In genomic region chr2:227761734-227762476, GRCh38 we compare ENCODE assay signal across 1 cellular context.
TF ChIP-seq lines count a peak whose summit lies in the region.

No MANE protein-coding gene starts in this region.

TF ChIP-seq in HepG2, 621 proteins besides CTCF, POLR2A, EP300 and RAD21 (continues in another document):
- TF ChIP-seq, protein P1, sequence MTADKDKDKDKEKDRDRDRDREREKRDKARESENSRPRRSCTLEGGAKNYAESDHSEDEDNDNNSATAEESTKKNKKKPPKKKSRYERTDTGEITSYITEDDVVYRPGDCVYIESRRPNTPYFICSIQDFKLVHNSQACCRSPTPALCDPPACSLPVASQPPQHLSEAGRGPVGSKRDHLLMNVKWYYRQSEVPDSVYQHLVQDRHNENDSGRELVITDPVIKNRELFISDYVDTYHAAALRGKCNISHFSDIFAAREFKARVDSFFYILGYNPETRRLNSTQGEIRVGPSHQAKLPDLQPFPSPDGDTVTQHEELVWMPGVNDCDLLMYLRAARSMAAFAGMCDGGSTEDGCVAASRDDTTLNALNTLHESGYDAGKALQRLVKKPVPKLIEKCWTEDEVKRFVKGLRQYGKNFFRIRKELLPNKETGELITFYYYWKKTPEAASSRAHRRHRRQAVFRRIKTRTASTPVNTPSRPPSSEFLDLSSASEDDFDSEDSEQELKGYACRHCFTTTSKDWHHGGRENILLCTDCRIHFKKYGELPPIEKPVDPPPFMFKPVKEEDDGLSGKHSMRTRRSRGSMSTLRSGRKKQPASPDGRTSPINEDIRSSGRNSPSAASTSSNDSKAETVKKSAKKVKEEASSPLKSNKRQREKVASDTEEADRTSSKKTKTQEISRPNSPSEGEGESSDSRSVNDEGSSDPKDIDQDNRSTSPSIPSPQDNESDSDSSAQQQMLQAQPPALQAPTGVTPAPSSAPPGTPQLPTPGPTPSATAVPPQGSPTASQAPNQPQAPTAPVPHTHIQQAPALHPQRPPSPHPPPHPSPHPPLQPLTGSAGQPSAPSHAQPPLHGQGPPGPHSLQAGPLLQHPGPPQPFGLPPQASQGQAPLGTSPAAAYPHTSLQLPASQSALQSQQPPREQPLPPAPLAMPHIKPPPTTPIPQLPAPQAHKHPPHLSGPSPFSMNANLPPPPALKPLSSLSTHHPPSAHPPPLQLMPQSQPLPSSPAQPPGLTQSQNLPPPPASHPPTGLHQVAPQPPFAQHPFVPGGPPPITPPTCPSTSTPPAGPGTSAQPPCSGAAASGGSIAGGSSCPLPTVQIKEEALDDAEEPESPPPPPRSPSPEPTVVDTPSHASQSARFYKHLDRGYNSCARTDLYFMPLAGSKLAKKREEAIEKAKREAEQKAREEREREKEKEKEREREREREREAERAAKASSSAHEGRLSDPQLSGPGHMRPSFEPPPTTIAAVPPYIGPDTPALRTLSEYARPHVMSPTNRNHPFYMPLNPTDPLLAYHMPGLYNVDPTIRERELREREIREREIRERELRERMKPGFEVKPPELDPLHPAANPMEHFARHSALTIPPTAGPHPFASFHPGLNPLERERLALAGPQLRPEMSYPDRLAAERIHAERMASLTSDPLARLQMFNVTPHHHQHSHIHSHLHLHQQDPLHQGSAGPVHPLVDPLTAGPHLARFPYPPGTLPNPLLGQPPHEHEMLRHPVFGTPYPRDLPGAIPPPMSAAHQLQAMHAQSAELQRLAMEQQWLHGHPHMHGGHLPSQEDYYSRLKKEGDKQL (CRISPR knock-in tag; IDR thresholded peaks at IDR 0.05; ENCODE audit: low read depth) = no peak
- no peak for TF ChIP-seq ZNF607 (CRISPR knock-in tag; IDR thresholded peaks at IDR 0.05; ENCODE audit: borderline replicate concordance)
- TF ChIP-seq NCOA5 (CRISPR knock-in tag; IDR thresholded peaks at IDR 0.05) = no peak
- no peak for TF ChIP-seq NR2F2 (IDR thresholded peaks at IDR 0.05; ENCODE audit: borderline replicate concordance, low read depth)
- TF ChIP-seq ZNF816 (CRISPR knock-in tag; IDR thresholded peaks at IDR 0.05; ENCODE audit: borderline replicate concordance) = no peak
- no peak for TF ChIP-seq ZSCAN25 (CRISPR knock-in tag; IDR thresholded peaks at IDR 0.05)
- peak; percentile 70 for TF ChIP-seq SRSF9 (IDR thresholded peaks at IDR 0.05; ENCODE audit: borderline replicate concordance, insufficient read depth, low read depth, low read length, poor library complexity, severe bottlenecking)
- no peak for TF ChIP-seq ZNF33A (CRISPR knock-in tag; IDR thresholded peaks at IDR 0.05; ENCODE audit: borderline replicate concordance)
- TF ChIP-seq RFX1 (IDR thresholded peaks at IDR 0.05) = no peak
- TF ChIP-seq KLF12 (CRISPR knock-in tag; IDR thresholded peaks at IDR 0.05; ENCODE audit: borderline replicate concordance) = no peak
- TF ChIP-seq HCFC1 (IDR thresholded peaks at IDR 0.05; ENCODE audit: low read depth, low read length) = no peak
- TF ChIP-seq HNF1A (IDR thresholded peaks at IDR 0.05; ENCODE audit: low read depth) = peak; percentile 90
- peak; percentile 61; the same call in 1 of the 2 replicates for TF ChIP-seq HNF1A (CRISPR knock-in tag; IDR thresholded peaks at IDR 0.05; ENCODE audit: borderline replicate concordance)
- peak; percentile 82 for TF ChIP-seq BCL6 (CRISPR knock-in tag; IDR thresholded peaks at IDR 0.05)
- TF ChIP-seq ARNT2 (CRISPR knock-in tag; IDR thresholded peaks at IDR 0.05; ENCODE audit: low read depth) = no peak
- TF ChIP-seq HDAC2 (CRISPR knock-in tag; IDR thresholded peaks at IDR 0.05) = no peak
- TF ChIP-seq REXO4 (CRISPR knock-in tag; IDR thresholded peaks at IDR 0.05; ENCODE audit: borderline replicate concordance) = no peak
- TF ChIP-seq HNF4G (IDR thresholded peaks at IDR 0.05; ENCODE audit: borderline replicate concordance, low read depth, low read length) = peak; percentile 26; the same call in 1 of the 2 replicates
- TF ChIP-seq HNF4G (CRISPR knock-in tag; IDR thresholded peaks at IDR 0.05; ENCODE audit: borderline replicate concordance, low read depth) = no peak
- TF ChIP-seq EHMT2 (IDR thresholded peaks at IDR 0.05; ENCODE audit: borderline replicate concordance, low read depth, low read length) = peak; percentile 68; the same call in 1 of the 2 replicates
- TF ChIP-seq GATAD2A (CRISPR knock-in tag; IDR thresholded peaks at IDR 0.05) = peak; percentile 50
- TF ChIP-seq U2AF2 (IDR thresholded peaks at IDR 0.05; ENCODE audit: low read depth, low read length) = 0 out of 2 replicates have a peak, but pooled peaks have one; percentile 84
- TF ChIP-seq FOXA3 (CRISPR knock-in tag; IDR thresholded peaks at IDR 0.05) = 0 out of 2 replicates have a peak, but pooled peaks have one; percentile 15
- no peak for TF ChIP-seq ZNF207 (IDR thresholded peaks at IDR 0.05; ENCODE audit: borderline replicate concordance)
- TF ChIP-seq SOX13 (IDR thresholded peaks at IDR 0.05) = no peak
- TF ChIP-seq SOX13 (CRISPR knock-in tag; conservative IDR thresholded peaks at IDR 0.05 in 1 of 2, IDR thresholded peaks at IDR 0.05 in 1 of 2) = peak in 1 of 2 experiments; percentile 34; a peak in 1 of 4 replicates
- 0 out of 2 replicates have a peak, but pooled peaks have one; percentile 9 for TF ChIP-seq NR2F6 (IDR thresholded peaks at IDR 0.05)
- TF ChIP-seq NR2F6 (CRISPR knock-in tag; IDR thresholded peaks at IDR 0.05) = no peak
- no peak for TF ChIP-seq CREB1 (IDR thresholded peaks at IDR 0.05)
- peak; percentile 64 for TF ChIP-seq CREB1 (CRISPR knock-in tag; IDR thresholded peaks at IDR 0.05)
- no peak for TF ChIP-seq RELA (CRISPR knock-in tag; IDR thresholded peaks at IDR 0.05)
- TF ChIP-seq MTERF4 (CRISPR knock-in tag; IDR thresholded peaks at IDR 0.05) = no peak
- TF ChIP-seq NCOA2 (CRISPR knock-in tag; IDR thresholded peaks at IDR 0.05) = peak; percentile 42; the same call in 1 of the 2 replicates
- TF ChIP-seq CBX5 (CRISPR knock-in tag; IDR thresholded peaks at IDR 0.05; ENCODE audit: borderline replicate concordance) = no peak
- TF ChIP-seq ZSCAN31 (CRISPR knock-in tag; IDR thresholded peaks at IDR 0.05; ENCODE audit: low read depth) = no peak
- TF ChIP-seq, protein P2, sequence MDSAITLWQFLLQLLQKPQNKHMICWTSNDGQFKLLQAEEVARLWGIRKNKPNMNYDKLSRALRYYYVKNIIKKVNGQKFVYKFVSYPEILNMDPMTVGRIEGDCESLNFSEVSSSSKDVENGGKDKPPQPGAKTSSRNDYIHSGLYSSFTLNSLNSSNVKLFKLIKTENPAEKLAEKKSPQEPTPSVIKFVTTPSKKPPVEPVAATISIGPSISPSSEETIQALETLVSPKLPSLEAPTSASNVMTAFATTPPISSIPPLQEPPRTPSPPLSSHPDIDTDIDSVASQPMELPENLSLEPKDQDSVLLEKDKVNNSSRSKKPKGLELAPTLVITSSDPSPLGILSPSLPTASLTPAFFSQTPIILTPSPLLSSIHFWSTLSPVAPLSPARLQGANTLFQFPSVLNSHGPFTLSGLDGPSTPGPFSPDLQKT (CRISPR knock-in tag; IDR thresholded peaks at IDR 0.05; ENCODE audit: borderline replicate concordance) = no peak
- TF ChIP-seq, protein P3, sequence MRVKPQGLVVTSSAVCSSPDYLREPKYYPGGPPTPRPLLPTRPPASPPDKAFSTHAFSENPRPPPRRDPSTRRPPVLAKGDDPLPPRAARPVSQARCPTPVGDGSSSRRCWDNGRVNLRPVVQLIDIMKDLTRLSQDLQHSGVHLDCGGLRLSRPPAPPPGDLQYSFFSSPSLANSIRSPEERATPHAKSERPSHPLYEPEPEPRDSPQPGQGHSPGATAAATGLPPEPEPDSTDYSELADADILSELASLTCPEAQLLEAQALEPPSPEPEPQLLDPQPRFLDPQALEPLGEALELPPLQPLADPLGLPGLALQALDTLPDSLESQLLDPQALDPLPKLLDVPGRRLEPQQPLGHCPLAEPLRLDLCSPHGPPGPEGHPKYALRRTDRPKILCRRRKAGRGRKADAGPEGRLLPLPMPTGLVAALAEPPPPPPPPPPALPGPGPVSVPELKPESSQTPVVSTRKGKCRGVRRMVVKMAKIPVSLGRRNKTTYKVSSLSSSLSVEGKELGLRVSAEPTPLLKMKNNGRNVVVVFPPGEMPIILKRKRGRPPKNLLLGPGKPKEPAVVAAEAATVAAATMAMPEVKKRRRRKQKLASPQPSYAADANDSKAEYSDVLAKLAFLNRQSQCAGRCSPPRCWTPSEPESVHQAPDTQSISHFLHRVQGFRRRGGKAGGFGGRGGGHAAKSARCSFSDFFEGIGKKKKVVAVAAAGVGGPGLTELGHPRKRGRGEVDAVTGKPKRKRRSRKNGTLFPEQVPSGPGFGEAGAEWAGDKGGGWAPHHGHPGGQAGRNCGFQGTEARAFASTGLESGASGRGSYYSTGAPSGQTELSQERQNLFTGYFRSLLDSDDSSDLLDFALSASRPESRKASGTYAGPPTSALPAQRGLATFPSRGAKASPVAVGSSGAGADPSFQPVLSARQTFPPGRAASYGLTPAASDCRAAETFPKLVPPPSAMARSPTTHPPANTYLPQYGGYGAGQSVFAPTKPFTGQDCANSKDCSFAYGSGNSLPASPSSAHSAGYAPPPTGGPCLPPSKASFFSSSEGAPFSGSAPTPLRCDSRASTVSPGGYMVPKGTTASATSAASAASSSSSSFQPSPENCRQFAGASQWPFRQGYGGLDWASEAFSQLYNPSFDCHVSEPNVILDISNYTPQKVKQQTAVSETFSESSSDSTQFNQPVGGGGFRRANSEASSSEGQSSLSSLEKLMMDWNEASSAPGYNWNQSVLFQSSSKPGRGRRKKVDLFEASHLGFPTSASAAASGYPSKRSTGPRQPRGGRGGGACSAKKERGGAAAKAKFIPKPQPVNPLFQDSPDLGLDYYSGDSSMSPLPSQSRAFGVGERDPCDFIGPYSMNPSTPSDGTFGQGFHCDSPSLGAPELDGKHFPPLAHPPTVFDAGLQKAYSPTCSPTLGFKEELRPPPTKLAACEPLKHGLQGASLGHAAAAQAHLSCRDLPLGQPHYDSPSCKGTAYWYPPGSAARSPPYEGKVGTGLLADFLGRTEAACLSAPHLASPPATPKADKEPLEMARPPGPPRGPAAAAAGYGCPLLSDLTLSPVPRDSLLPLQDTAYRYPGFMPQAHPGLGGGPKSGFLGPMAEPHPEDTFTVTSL (CRISPR knock-in tag; IDR thresholded peaks at IDR 0.05; ENCODE audit: borderline replicate concordance) = no peak
- TF ChIP-seq, protein P4, sequence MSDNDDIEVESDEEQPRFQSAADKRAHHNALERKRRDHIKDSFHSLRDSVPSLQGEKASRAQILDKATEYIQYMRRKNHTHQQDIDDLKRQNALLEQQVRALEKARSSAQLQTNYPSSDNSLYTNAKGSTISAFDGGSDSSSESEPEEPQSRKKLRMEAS (IDR thresholded peaks at IDR 0.05) = peak; percentile 53; the same call in 1 of the 2 replicates
- no peak for TF ChIP-seq ZBTB37 (CRISPR knock-in tag; IDR thresholded peaks at IDR 0.05)
- TF ChIP-seq ZNF724P (CRISPR knock-in tag; IDR thresholded peaks at IDR 0.05; ENCODE audit: borderline replicate concordance) = no peak
- no peak for TF ChIP-seq ZEB1 (IDR thresholded peaks at IDR 0.05; ENCODE audit: insufficient replicate concordance, low read depth)
- 0 out of 2 replicates have a peak, but pooled peaks have one; percentile 7 for TF ChIP-seq RXRB (CRISPR knock-in tag; IDR thresholded peaks at IDR 0.05; ENCODE audit: borderline replicate concordance)
- TF ChIP-seq ZNF674 (CRISPR knock-in tag; IDR thresholded peaks at IDR 0.05; ENCODE audit: low read depth) = no peak
- TF ChIP-seq BCL3 (CRISPR knock-in tag; IDR thresholded peaks at IDR 0.05) = peak; percentile 9; the same call in 1 of the 2 replicates
